In the genomic region with DNA sequence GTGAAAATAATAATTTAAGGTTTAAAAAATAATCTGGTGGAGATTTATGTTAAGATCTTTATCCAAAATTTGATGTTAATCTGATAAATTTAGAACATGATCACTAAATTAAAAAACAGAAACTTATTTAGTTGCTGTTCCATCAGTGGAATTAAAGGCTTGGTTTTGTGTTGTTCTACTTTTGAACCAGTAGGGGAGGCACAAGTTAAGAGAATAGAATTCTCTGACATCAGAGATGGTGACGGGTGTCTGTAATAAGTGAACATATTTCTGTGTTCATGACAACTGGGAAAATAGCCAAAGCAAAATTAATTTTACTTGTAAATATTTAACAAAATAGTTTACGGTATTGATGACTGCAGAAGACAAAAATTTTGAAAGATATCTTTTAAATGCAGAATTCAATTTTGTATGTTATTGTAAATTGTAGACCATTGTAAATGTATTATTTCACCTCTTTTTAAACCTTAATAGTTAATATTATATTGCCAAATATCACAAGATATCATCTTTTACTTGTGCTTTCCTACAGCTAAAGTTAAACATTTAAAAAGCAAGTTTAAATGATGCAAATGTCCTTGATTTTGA, we compare ENCODE assay signal across 8 cellular contexts.
DNase-seq lines count a peak whose midpoint lies in the region; TF ChIP-seq lines count a peak whose summit lies in the region.

No MANE protein-coding gene starts in this region.

- H3K27ac ChIP-seq in GM23248, result peak overlapping the region; percentile 4; the same call in 1 of the 2 replicates
- H3K27ac ChIP-seq in ascending aorta, result no peak overlapping the region
- H3K27ac ChIP-seq in uterus, result no peak overlapping the region

- TF ChIP-seq POLR2A in uterus (IDR thresholded peaks at IDR 0.05), result no peak

- no peaks in the 10 kb centered on the region for H3F3A ChIP-seq in GM23248 (ENCODE audit: insufficient read depth)

- peaks cover 8% of the 10 kb centered on the region; the same call in 1 of the 2 replicates for H3K79me2 ChIP-seq in GM23248 (ENCODE audit: insufficient read depth)

- H3K4me1 ChIP-seq in GM23248 (ENCODE audit: insufficient read depth), result peaks cover 9% of the 10 kb centered on the region; the same call in 1 of the 2 replicates
- no peaks in the 10 kb centered on the region for H3K4me1 ChIP-seq in ascending aorta
- H3K4me1 ChIP-seq in uterus, result no peaks in the 10 kb centered on the region

- H3K9me2 ChIP-seq in GM23248 (ENCODE audit: insufficient read depth), result no peaks in the 10 kb centered on the region

- no peaks in the 10 kb centered on the region; the same call in 1 of the 2 replicates for H3K36me3 ChIP-seq in GM23248 (ENCODE audit: low read depth)
- H3K36me3 ChIP-seq in ascending aorta, result peaks cover 6 to 13% of the 10 kb centered on the region in 2 donors
- no peaks in the 10 kb centered on the region for H3K36me3 ChIP-seq in uterus

- peak overlapping the region; percentile 69 for H3K4me2 ChIP-seq in GM23248 (ENCODE audit: unreplicated experiment)

- H3K27me3 ChIP-seq in GM23248 (replicated peaks; ENCODE audit: insufficient read depth) (no peaks in the 10 kb centered on the region), ascending aorta (no peaks in the 10 kb centered on the region), uterus (no peaks in the 10 kb centered on the region)

- H3K9me3 ChIP-seq in GM23248 (ENCODE audit: low read depth) (no peaks in the 10 kb centered on the region), ascending aorta (no peaks in the 10 kb centered on the region), uterus (no peaks in the 10 kb centered on the region)

- intact Hi-C loops in ascending aorta (cut with DNase I) (no loop called here), uterus (cut with DNase I; ENCODE audit: low total_unique reads) (no loop called here)

- peak overlapping the region; percentile 66 for H3K9ac ChIP-seq in GM23248

- peak overlapping the region; percentile 59 for H3K4me3 ChIP-seq in GM23248
- no peak overlapping the region for H3K4me3 ChIP-seq in ascending aorta
- no peak overlapping the region for H3K4me3 ChIP-seq in uterus

- H2AFZ ChIP-seq in GM23248, result peak overlapping the region; percentile 42

- 4 to 6% methylated on average over 2 of the region's 2 CpGs for WGBS in GM23248 (ENCODE audit: low coverage in 1 of 2, low lambda C conversion rate in 2 of 2, missing lambda C conversion rate in 2 of 2), 2 experiments

- TF ChIP-seq CTCF in ascending aorta (IDR thresholded peaks at IDR 0.05) (peak; percentile 15 to 61 (median 36)), uterus (IDR thresholded peaks at IDR 0.05) (peak; percentile 30 to 59 (median 44))

- DNase-seq in EH (ENCODE audit: low read depth) (peak; percentile 44), GM23248 (peak; percentile 84), NCI-H1694 (lab: John Stamatoyannopoulos, UW) (peak; percentile 87), ascending aorta (ENCODE audit: low spot score in 2 of 2) (no peak), iris pigment epithelial cell (ENCODE audit: low read depth) (peak; percentile 67), uterus (no peak)
- no peak for DNase-seq in activated CD8-positive, alpha-beta memory T cell treated with anti-CD3 and anti-CD28 coated beads, Interleukin-2, amount 50 U/mL, for 48 hours
- no peak for DNase-seq in stimulated activated CD4-positive, alpha-beta T cell treated with anti-CD3 and anti-CD28 coated beads, Interleukin-15, amount 100 ng/mL, for 24 hours

- in situ Hi-C loops in GM23248 (cut with MboI), result no loop called here

- H4K20me1 ChIP-seq in GM23248 (ENCODE audit: insufficient read depth), result no peaks in the 10 kb centered on the region

Comparison
In these comparisons a context has a peak if more than half of its experiments do, and no peak if none do; other contexts are left out.
1. DNase-seq: peak in EH (single experiment), GM23248 (single experiment), NCI-H1694 (single experiment) and iris pigment epithelial cell (single experiment); none in ascending aorta (0 of 2), uterus (0 of 2), activated CD8-positive, alpha-beta memory T cell treated with anti-CD3 and anti-CD28 coated beads, Interleukin-2, amount 50 U/mL, for 48 hours (single experiment) and stimulated activated CD4-positive, alpha-beta T cell treated with anti-CD3 and anti-CD28 coated beads, Interleukin-15, amount 100 ng/mL, for 24 hours (single experiment).